ENCODE assay signal across 20 cellular contexts in the genomic region with DNA sequence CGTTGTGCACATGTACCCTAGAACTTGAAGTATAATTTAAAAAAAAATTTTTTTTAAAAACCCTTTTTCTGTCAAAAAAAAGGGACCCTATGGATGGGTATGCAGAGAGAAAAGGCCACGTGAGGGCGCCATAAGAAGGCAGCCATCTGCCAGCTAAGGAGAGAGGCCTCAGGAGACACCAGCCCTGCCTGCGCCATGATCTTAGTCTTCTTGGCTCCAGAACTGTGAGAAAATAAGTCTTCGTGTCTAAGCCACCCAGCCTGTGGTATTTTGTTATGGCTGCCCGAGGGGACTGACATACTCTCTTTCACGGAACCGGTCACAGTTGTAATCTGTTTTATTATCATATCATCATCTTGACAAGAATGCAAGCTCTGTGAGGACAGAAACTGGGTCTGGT.
"Had no signal": no experiment of that assay in that cellular context is flagged by ENCODE, and none has a peak within 500 bp of the region (broad histone marks: within the 10 kb centered on the region; RNA-seq: fewer than 3 reads in every experiment).

No MANE protein-coding gene starts in this region.

- H3K36me3 Mint-ChIP-seq: stimulated activated naive B cell treated with anti-CD40 and anti-IgM and Interleukin-4, amounts not matched to agents 10 μg/mL and 1 μg/mL and 100 μg/mL, for 72 hours; T-cell had no signal

- H3K4me1 ChIP-seq: esophagus muscularis mucosa, lower lobe of right lung, upper lobe of right lung had no signal

- H3K27me3 ChIP-seq: esophagus muscularis mucosa, upper lobe of right lung had no signal

- H3K9me3 Mint-ChIP-seq: activated T-cell treated with anti-CD3 and anti-CD28 coated beads, Interleukin-2, amount 50 U/mL, for 4 hours; central memory CD8-positive, alpha-beta T cell; nephron; stimulated activated naive B cell treated with anti-CD40 and anti-IgM and Interleukin-4, amounts not matched to agents 10 μg/mL and 1 μg/mL and 100 μg/mL, for 72 hours; T-cell had no signal

- H3K27ac Mint-ChIP-seq: nephron; stimulated activated naive B cell treated with anti-CD40 and anti-IgM and Interleukin-4, amounts not matched to agents 10 μg/mL and 1 μg/mL and 100 μg/mL, for 72 hours; T-cell had no signal

- H3K4me1 Mint-ChIP-seq: central memory CD8-positive, alpha-beta T cell; stimulated activated naive B cell treated with anti-CD40 and anti-IgM and Interleukin-4, amounts not matched to agents 10 μg/mL and 1 μg/mL and 100 μg/mL, for 72 hours had no signal

- H3K27ac ChIP-seq: esophagus muscularis mucosa, lower lobe of right lung, thoracic aorta, upper lobe of right lung had no signal

- H3K36me3 ChIP-seq: esophagus muscularis mucosa, lower lobe of right lung, thoracic aorta, upper lobe of right lung had no signal

- H3K9me3 ChIP-seq: esophagus muscularis mucosa, lower lobe of right lung, thoracic aorta, upper lobe of right lung had no signal

- H3K4me3 Mint-ChIP-seq: activated T-cell treated with anti-CD3 and anti-CD28 coated beads, Interleukin-2, amount 50 U/mL, for 4 hours; central memory CD8-positive, alpha-beta T cell; nephron; stimulated activated naive B cell treated with anti-CD40 and anti-IgM and Interleukin-4, amounts not matched to agents 10 μg/mL and 1 μg/mL and 100 μg/mL, for 72 hours; T-cell had no signal

- H3K4me3 ChIP-seq: esophagus muscularis mucosa, lower lobe of right lung, thoracic aorta, upper lobe of right lung had no signal

- H3K27me3 Mint-ChIP-seq: central memory CD8-positive, alpha-beta T cell; stimulated activated naive B cell treated with anti-CD40 and anti-IgM and Interleukin-4, amounts not matched to agents 10 μg/mL and 1 μg/mL and 100 μg/mL, for 72 hours; T-cell had no signal

- FAIRE-seq: endothelial cell of umbilical vein, islet of Langerhans had no signal

- DNase-seq: activated CD4-positive, alpha-beta T cell treated with anti-CD3 and anti-CD28 coated beads, Interleukin-2, amount 50 U/mL, for 1 hour; activated CD8-positive, alpha-beta memory T cell treated with anti-CD3 and anti-CD28 coated beads, Interleukin-2, amount 50 U/mL, for 4 hours; activated naive CD4-positive, alpha-beta T cell treated with anti-CD3 and anti-CD28 coated beads, Interleukin-2, amount 50 U/mL, for 16 hours; activated T-cell treated with anti-CD3 and anti-CD28 coated beads, Interleukin-2, amount 50 U/mL, for 4 hours; aorta; cortex of kidney; left cardiac atrium; lower lobe of right lung; nucleus accumbens; posterior cingulate gyrus; retina; stimulated activated naive B cell treated with anti-CD40 and anti-IgM and Interleukin-4, amounts not matched to agents 10 μg/mL and 1 μg/mL and 100 μg/mL, for 72 hours; T-cell; upper lobe of right lung had no signal
